In the genomic region with DNA sequence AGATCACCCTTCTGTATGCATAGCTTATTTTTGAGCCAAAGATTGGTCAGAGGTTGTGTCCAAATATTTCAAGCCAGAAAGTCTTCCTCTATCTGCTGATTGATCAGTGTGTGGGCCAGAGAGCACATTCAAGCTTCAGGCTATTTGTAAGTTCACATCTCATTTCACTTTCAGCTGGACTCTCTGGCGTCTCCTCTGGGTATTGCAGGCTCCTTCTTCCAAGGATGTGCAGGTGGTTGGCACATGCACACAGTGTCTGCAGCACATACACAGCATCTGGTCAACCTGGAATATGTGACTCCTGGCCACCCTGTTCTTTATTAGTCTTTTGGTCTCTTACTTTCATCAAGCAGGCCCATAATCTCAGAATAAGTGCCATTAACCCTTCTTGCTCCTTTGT, we compare ENCODE assay signal across 15 cellular contexts.
DNase-seq lines count a peak whose midpoint lies in the region; ATAC-seq and TF ChIP-seq lines count a peak whose summit lies in the region.
"Had no signal": no experiment of that assay in that cellular context is flagged by ENCODE, and none has a peak within 500 bp of the region (broad histone marks: within the 10 kb centered on the region; RNA-seq: fewer than 3 reads in every experiment).

No MANE protein-coding gene starts in this region.

- H2BK120ac ChIP-seq in mesenchymal stem cell (ENCODE audit: low read depth, low read length) = no peak overlapping the region

- no peak overlapping the region for H2AFZ ChIP-seq in mesenchymal stem cell (ENCODE audit: low read depth, low read length)

- no peak overlapping the region for H3K4me3 ChIP-seq in Jurkat, Clone E6-1 (ENCODE audit: low read length)
- no peak overlapping the region for H3K4me3 ChIP-seq in astrocyte of the spinal cord (ENCODE audit: low read depth, low read length)
- H3K4me3 ChIP-seq in mesenchymal stem cell (ENCODE audit: insufficient read depth in 1 of 2, low read depth in 1 of 2, low read length in 2 of 2) = no peak overlapping the region

- WGBS in mesenchymal stem cell = 57% methylated on average over 1 of the region's 1 CpG

- no peaks in the 10 kb centered on the region for H3K4me1 ChIP-seq in mesenchymal stem cell (ENCODE audit: control insufficient read depth, insufficient read depth, low read depth, low read length)

- no peak for ATAC-seq in HG03442 (IDR thresholded peaks at IDR 0.05; ENCODE audit: unreplicated experiment)
- no peak for ATAC-seq in GM19324 (IDR thresholded peaks at IDR 0.05; ENCODE audit: low FRiP score, unreplicated experiment)
- ATAC-seq: sciatic nerve; stimulated activated naive CD8-positive, alpha-beta T cell treated with anti-CD3 and anti-CD28 coated beads, Interleukin-15, Interleukin-2, amounts not matched to agents 100 U/mL and 50 U/mL, for 24 hours had no signal

- H3K23ac ChIP-seq in mesenchymal stem cell (ENCODE audit: low read length in 2 of 2) = no peak overlapping the region

- in situ Hi-C loops in astrocyte of the spinal cord (cut with HindIII; ENCODE audit: low sequenced_read_pairs) = no loop called here

- no peaks in the 10 kb centered on the region for H3K27me3 ChIP-seq in mesenchymal stem cell (ENCODE audit: control insufficient read depth in 1 of 2, insufficient read depth in 1 of 2, low read length in 2 of 2)

- no peaks in the 10 kb centered on the region for H3K79me1 ChIP-seq in mesenchymal stem cell (replicated peaks; ENCODE audit: low read length, poor library complexity, severe bottlenecking)

- H2BK12ac ChIP-seq in mesenchymal stem cell (ENCODE audit: low read length in 2 of 2) = no peak overlapping the region

- H3K27ac ChIP-seq in mesenchymal stem cell (ENCODE audit: low read length, poor library complexity, severe bottlenecking) = no peak overlapping the region

- no peaks in the 10 kb centered on the region for H3K9me3 ChIP-seq in mesenchymal stem cell (ENCODE audit: control insufficient read depth, low read length)

- H3K36me3 ChIP-seq in mesenchymal stem cell (ENCODE audit: control insufficient read depth in 1 of 2, insufficient read depth in 2 of 2, low read depth in 1 of 2, low read length in 2 of 2) = no peaks in the 10 kb centered on the region

- H3K18ac ChIP-seq in mesenchymal stem cell (ENCODE audit: low read depth in 1 of 2, low read length in 2 of 2) = no peak overlapping the region

- no peak overlapping the region for H2BK5ac ChIP-seq in mesenchymal stem cell (ENCODE audit: low read depth, low read length, poor library complexity, severe bottlenecking)

- DNase-seq in ELR (ENCODE audit: low read depth) = peak; percentile 24
- DNase-seq in Jurkat, Clone E6-1 (ENCODE audit: low read depth, low spot score) = peak; percentile 3
- DNase-seq in astrocyte of the spinal cord (ENCODE audit: low read depth, low spot score) = no peak
- peak; percentile 4 for DNase-seq in mesenchymal stem cell
- DNase-seq in hippocampal formation (lab: John Stamatoyannopoulos, UW) = no peak
- no peak for DNase-seq in D341Med (ENCODE audit: low spot score)
- DNase-seq: activated T-cell treated with anti-CD3 and anti-CD28 coated beads, Interleukin-2, amount 50 U/mL, for 24 hours; CD4-positive, CD25-positive, alpha-beta regulatory T cell; Kasumi-1; naive B cell; stimulated activated naive CD8-positive, alpha-beta T cell treated with anti-CD3 and anti-CD28 coated beads, Interleukin-15, Interleukin-2, amounts not matched to agents 100 U/mL and 50 U/mL, for 24 hours; T-helper 1 cell had no signal

- no peak overlapping the region for H3K4ac ChIP-seq in mesenchymal stem cell (ENCODE audit: low read depth in 1 of 2, low read length in 2 of 2)

- H3K4me2 ChIP-seq in mesenchymal stem cell (ENCODE audit: low read length, poor library complexity, severe bottlenecking) = no peak overlapping the region

- no peak overlapping the region for H3K14ac ChIP-seq in mesenchymal stem cell (ENCODE audit: low read length in 2 of 2)

- no peak overlapping the region for H4K91ac ChIP-seq in mesenchymal stem cell (ENCODE audit: low read length)

- H4K8ac ChIP-seq in mesenchymal stem cell (ENCODE audit: low read length) = no peak overlapping the region

- H2AK5ac ChIP-seq in mesenchymal stem cell (ENCODE audit: low read length, severe bottlenecking) = no peak overlapping the region

- peak; percentile 17 for TF ChIP-seq CTCF in astrocyte of the spinal cord (IDR thresholded peaks at IDR 0.05; ENCODE audit: low read depth, low read length)

- no peak overlapping the region for H2BK15ac ChIP-seq in mesenchymal stem cell (ENCODE audit: low read depth, poor library complexity, severe bottlenecking)

- H3K9ac ChIP-seq in mesenchymal stem cell (ENCODE audit: low read length) = no peak overlapping the region

Comparison
In these comparisons a context has a peak if more than half of its experiments do, and no peak if none do; other contexts are left out.
1. DNase-seq: peak in ELR (single experiment), Jurkat, Clone E6-1 (single experiment) and mesenchymal stem cell (single experiment); none in astrocyte of the spinal cord (single experiment), hippocampal formation (0 of 2) and D341Med (single experiment).